30 cellular contexts compared by ENCODE assay signal in the genomic region with DNA sequence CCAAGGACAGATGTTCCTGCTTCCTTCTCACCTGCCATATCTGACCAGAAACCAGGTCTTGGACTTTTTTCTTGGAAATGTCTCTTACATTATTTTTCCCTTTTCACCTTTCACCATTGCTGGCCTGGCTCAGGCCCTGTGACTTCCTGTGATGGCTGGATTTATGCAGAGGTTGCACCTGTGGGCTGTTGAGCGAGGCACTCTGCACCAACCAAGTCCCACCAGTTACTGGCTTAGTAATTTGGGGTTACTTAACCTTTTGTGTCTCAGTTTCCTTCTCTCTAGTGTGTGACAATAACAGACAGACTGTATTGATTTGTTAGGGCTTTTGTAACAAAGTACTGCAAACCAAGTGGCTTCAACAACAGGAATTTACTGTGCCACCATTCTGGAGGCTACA.
"Had no signal": no experiment of that assay in that cellular context is flagged by ENCODE, and none has a peak within 500 bp of the region (broad histone marks: within the 10 kb centered on the region; RNA-seq: fewer than 3 reads in every experiment).

No MANE protein-coding gene starts in this region.

- H3K4me3 Mint-ChIP-seq: activated B cell treated with CpG ODN at 0.5 μM for 24 hours; activated naive CD4-positive, alpha-beta T cell treated with anti-CD3 and anti-CD28 coated beads for 36 hours; activated naive CD8-positive, alpha-beta T cell; activated T-cell treated with anti-CD3 and anti-CD28 coated beads, Interleukin-2, amount 50 U/mL, for 4 hours; central memory CD8-positive, alpha-beta T cell had no signal

- H3K9me3 Mint-ChIP-seq: activated B cell treated with CpG ODN at 0.5 μM for 24 hours; activated naive CD4-positive, alpha-beta T cell treated with anti-CD3 and anti-CD28 coated beads for 36 hours; activated T-cell treated with anti-CD3 and anti-CD28 coated beads, Interleukin-2, amount 50 U/mL, for 4 hours; activated T-helper 2 cell treated with anti-CD3 and anti-CD28 coated beads, Interferon-gamma antibody, Interleukin-2, Interleukin-4, amounts not matched to agents 10 μg/mL and 5 μg/mL and 100 μg/mL, durations not matched to agents 14 hours and 24 hours and 36 hours; central memory CD8-positive, alpha-beta T cell had no signal

- H3K36me3 Mint-ChIP-seq: activated naive CD8-positive, alpha-beta T cell had no signal

- ATAC-seq: activated T-cell treated with anti-CD3 and anti-CD28 coated beads, Interleukin-2, amount 50 U/mL, for 4 hours; K562 had no signal

- DNase-seq: activated B cell treated with CpG ODN at 0.5 μM for 24 hours; activated CD4-positive, alpha-beta T cell treated with anti-CD3 and anti-CD28 coated beads for 48 hours; activated CD4-positive, CD25-positive, alpha-beta regulatory T cell treated with anti-CD3 and anti-CD28 coated beads, Interleukin-2, amount 50 U/mL, for 72 hours; activated CD8-positive, alpha-beta memory T cell treated with anti-CD3 and anti-CD28 coated beads, Interleukin-2, amount 50 U/mL, for 4 hours; activated gamma-delta T cell; activated naive CD4-positive, alpha-beta T cell treated with anti-CD3 and anti-CD28 coated beads for 36 hours; activated T-cell treated with anti-CD3 and anti-CD28 coated beads for 4 hours; activated T-cell treated with anti-CD3 and anti-CD28 coated beads, Interleukin-2, amount 50 U/mL, for 4 hours; amygdala; colonic mucosa; NCI-H1048; NCI-H1105 treated with DMSO at 0.1 percent for 48 hours; NCI-H1436; NCI-H1694; NCI-H1930; NCI-H2081 treated with DMSO at 0.1 percent for 48 hours; NCI-H226; NCI-H446 treated with DMSO at 0.1 percent for 48 hours; NCI-H524; NCI-H82; OCI-M1; Right ventricle myocardium superior; SW 1271; T-helper 1 cell; T-helper 2 cell; T-helper 9 cell had no signal

- H3K27ac Mint-ChIP-seq: activated B cell treated with CpG ODN at 0.5 μM for 24 hours; activated naive CD4-positive, alpha-beta T cell treated with anti-CD3 and anti-CD28 coated beads for 36 hours; activated naive CD8-positive, alpha-beta T cell; activated T-helper 2 cell treated with anti-CD3 and anti-CD28 coated beads, Interferon-gamma antibody, Interleukin-2, Interleukin-4, amounts not matched to agents 10 μg/mL and 5 μg/mL and 100 μg/mL, durations not matched to agents 14 hours and 24 hours and 36 hours had no signal
